8 cellular contexts compared by ENCODE assay signal in genomic region chr19:1383311-1384084, GRCh38. TPM values are rescaled to one million over a fixed set of nuclear protein-coding genes. Genes with fewer than 3 reads are reported as not detected.
DNase-seq lines count a peak whose midpoint lies in the region; TF ChIP-seq lines count a peak whose summit lies in the region.

TSS of gene NDUFS7 (plus strand) at chr19:1383907. CDS start at chr19:1383927, 20 bp downstream.

- TF ChIP-seq CTCF in GM20000 (IDR thresholded peaks at IDR 0.05; ENCODE audit: extremely low read depth, missing control alignments) = no peak

- peak; percentile 73 for DNase-seq in COLO829 (ENCODE audit: low spot score)
- DNase-seq in GM20000 (ENCODE audit: low spot score) = peak; percentile 91
- peak; percentile 81 for DNase-seq in HT-29 (ENCODE audit: low spot score)
- DNase-seq in NK-92 treated with Interleukin-12 subunit alpha and Interleukin-12 subunit beta, amount 100 ng/mL, for 24 hours (lab: John Stamatoyannopoulos, UW) = peak; percentile 91
- DNase-seq in activated CD8-positive, alpha-beta memory T cell treated with anti-CD3 and anti-CD28 coated beads for 1 hour (ENCODE audit: extremely low read depth in 1 of 2, low read depth in 1 of 2) = peak; percentile 75 to 89
- DNase-seq in effector CD8-positive, alpha-beta T cell (lab: John Stamatoyannopoulos, UW) = peak; percentile 90
- peak; percentile 97 for DNase-seq in medulla oblongata (ENCODE audit: extremely low spot score)
- peak; percentile 93 for DNase-seq in stimulated activated CD8-positive, alpha-beta memory T cell treated with anti-CD3 and anti-CD28 coated beads, Interleukin-12 subunit alpha, Interleukin-12 subunit beta, amount 100 ng/mL, for 1 hour (ENCODE audit: low read depth)

RNA-seq across cellular contexts. Expression of gene NDUFS7, which starts in this region (rescaled TPM):
- total RNA-seq in HT-29 (2014; rRNA removed; shearing (Covaris generic)) = 133 and 170 TPM in 2 replicates

Comparison
In these comparisons a context has a peak if more than half of its experiments do, and no peak if none do; other contexts are left out.
1. Peak in every context shown above with its lines: DNase-seq.